ENCODE assay signal across 15 cellular contexts in the genomic region with DNA sequence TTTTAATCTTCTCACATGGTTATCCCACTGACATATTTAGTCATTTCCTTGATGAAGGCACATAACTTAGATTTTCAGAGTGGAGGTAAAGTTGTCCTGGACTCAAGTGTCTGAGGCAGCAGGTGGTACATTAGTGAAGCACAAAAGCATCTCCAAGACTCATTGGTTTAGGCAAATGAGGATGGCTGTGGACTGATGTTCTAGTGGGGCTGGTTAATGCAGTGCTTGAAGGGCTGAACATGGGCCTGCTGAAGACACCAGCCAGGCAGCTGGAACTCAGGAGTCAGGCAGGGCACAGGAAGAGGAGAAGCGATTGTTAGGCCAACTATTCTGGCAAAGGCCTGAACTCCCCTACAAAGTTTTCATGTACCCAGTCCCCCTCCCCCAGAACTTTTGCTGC.
DNase-seq lines count a peak whose midpoint lies in the region; ATAC-seq and TF ChIP-seq lines count a peak whose summit lies in the region.
"Had no signal": no experiment of that assay in that cellular context is flagged by ENCODE, and none has a peak within 500 bp of the region (broad histone marks: within the 10 kb centered on the region; RNA-seq: fewer than 3 reads in every experiment).

No MANE protein-coding gene starts in this region.

- H3K36me3 ChIP-seq in DOHH2 (ENCODE audit: control insufficient read depth, low read length): no peaks in the 10 kb centered on the region
- H3K36me3 ChIP-seq: BE2C had no signal

- no peaks in the 10 kb centered on the region for H3K79me2 ChIP-seq in DOHH2 (ENCODE audit: control insufficient read depth, low read length)

- H3K27ac Mint-ChIP-seq in memory B cell: peak overlapping the region; percentile 62
- H3K27ac Mint-ChIP-seq in stimulated activated naive B cell treated with anti-CD40 and anti-IgM and Interleukin-4, amounts not matched to agents 10 μg/mL and 1 μg/mL and 100 μg/mL, for 72 hours: peak overlapping the region; percentile 60
- H3K27ac Mint-ChIP-seq: CD8-positive, alpha-beta memory T cell; HFFc6 had no signal

- H3F3A ChIP-seq in DOHH2 (ENCODE audit: control insufficient read depth, insufficient read depth): no peaks in the 10 kb centered on the region

- no peaks in the 10 kb centered on the region for H3K9me2 ChIP-seq in DOHH2 (replicated peaks; ENCODE audit: control insufficient read depth, low read length)

- no peak overlapping the region for H3K4me3 ChIP-seq in DOHH2 (ENCODE audit: low read length)

- peaks cover 1% of the 10 kb centered on the region for H3K9me3 Mint-ChIP-seq in memory B cell
- no peaks in the 10 kb centered on the region for H3K9me3 Mint-ChIP-seq in stimulated activated naive B cell treated with anti-CD40 and anti-IgM and Interleukin-4, amounts not matched to agents 10 μg/mL and 1 μg/mL and 100 μg/mL, for 72 hours
- H3K9me3 Mint-ChIP-seq: CD8-positive, alpha-beta memory T cell; HFFc6 had no signal

- no peak overlapping the region for H3K4me2 ChIP-seq in DOHH2 (ENCODE audit: low read length)

- H3K4me3 Mint-ChIP-seq in memory B cell: peak overlapping the region; percentile 24
- H3K4me3 Mint-ChIP-seq in stimulated activated naive B cell treated with anti-CD40 and anti-IgM and Interleukin-4, amounts not matched to agents 10 μg/mL and 1 μg/mL and 100 μg/mL, for 72 hours: no peak overlapping the region
- H3K4me3 Mint-ChIP-seq: CD8-positive, alpha-beta memory T cell; HFFc6 had no signal

- H4K20me1 ChIP-seq in DOHH2 (ENCODE audit: control insufficient read depth, insufficient read depth, low read depth, low read length): no peaks in the 10 kb centered on the region

- peak overlapping the region; percentile 0; the same call in 1 of the 2 replicates for H3K27ac ChIP-seq in DOHH2 (ENCODE audit: low read depth, low read length)
- no peak overlapping the region for H3K27ac ChIP-seq in foreskin keratinocyte
- H3K27ac ChIP-seq: C4-2B had no signal

- H3K9me3 ChIP-seq in DOHH2 (ENCODE audit: control insufficient read depth, insufficient read depth, low read length): no peaks in the 10 kb centered on the region
- H3K9me3 ChIP-seq: BE2C, Caco-2 had no signal

- peaks cover 26% of the 10 kb centered on the region for H3K4me1 Mint-ChIP-seq in memory B cell
- H3K4me1 Mint-ChIP-seq in stimulated activated naive B cell treated with anti-CD40 and anti-IgM and Interleukin-4, amounts not matched to agents 10 μg/mL and 1 μg/mL and 100 μg/mL, for 72 hours: peaks cover 25 to 28% of the 10 kb centered on the region in 2 donors

- no peaks in the 10 kb centered on the region for H3K27me3 Mint-ChIP-seq in memory B cell
- H3K27me3 Mint-ChIP-seq in stimulated activated naive B cell treated with anti-CD40 and anti-IgM and Interleukin-4, amounts not matched to agents 10 μg/mL and 1 μg/mL and 100 μg/mL, for 72 hours: no peaks in the 10 kb centered on the region
- H3K27me3 Mint-ChIP-seq: CD8-positive, alpha-beta memory T cell had no signal

- ATAC-seq in memory B cell (ENCODE audit: low read depth) (peak; percentile 87), foreskin keratinocyte (no peak)
- ATAC-seq in stimulated activated naive B cell treated with anti-CD40 and anti-IgM and Interleukin-4, amounts not matched to agents 10 μg/mL and 1 μg/mL and 100 μg/mL, for 72 hours (replicated peaks): no peak

- DNase-seq in NCI-H526 treated with DMSO at 0.1 percent for 48 hours (lab: John Stamatoyannopoulos, UW) (peak; percentile 81), memory B cell (ENCODE audit: low spot score in 2 of 2) (no peak), foreskin keratinocyte (no peak), erythroblast (lab: John Stamatoyannopoulos, UW) (no peak), MV-4-11 (lab: John Stamatoyannopoulos, UW) (no peak)
- DNase-seq in stimulated activated naive B cell treated with anti-CD40 and anti-IgM and Interleukin-4, amounts not matched to agents 10 μg/mL and 1 μg/mL and 100 μg/mL, for 72 hours: no peak
- DNase-seq: BE2C; Caco-2; CD8-positive, alpha-beta memory T cell; DND-41; GF-D8; HCEC 1CT; HFFc6 had no signal

- TF ChIP-seq CTCF in DOHH2 (IDR thresholded peaks at IDR 0.05; ENCODE audit: low read depth, low read length, poor library complexity, severe bottlenecking): no peak
- no peak for TF ChIP-seq CTCF in foreskin keratinocyte (conservative IDR thresholded peaks at IDR 0.05)

- no peak for TF ChIP-seq POLR2A in erythroblast (IDR thresholded peaks at IDR 0.05; ENCODE audit: low read length)

- H3K27me3 ChIP-seq in DOHH2 (ENCODE audit: control insufficient read depth, low read length) (no peaks in the 10 kb centered on the region), foreskin keratinocyte (no peaks in the 10 kb centered on the region)
- H3K27me3 ChIP-seq: BE2C had no signal

- no peaks in the 10 kb centered on the region for H3K36me3 Mint-ChIP-seq in memory B cell
- peaks cover 0 to 3% of the 10 kb centered on the region in 2 donors for H3K36me3 Mint-ChIP-seq in stimulated activated naive B cell treated with anti-CD40 and anti-IgM and Interleukin-4, amounts not matched to agents 10 μg/mL and 1 μg/mL and 100 μg/mL, for 72 hours
- H3K36me3 Mint-ChIP-seq: CD8-positive, alpha-beta memory T cell had no signal

- H3K4me1 ChIP-seq in DOHH2 (ENCODE audit: control insufficient read depth, low read length): peaks cover 24% of the 10 kb centered on the region
- H3K4me1 ChIP-seq in foreskin keratinocyte: no peaks in the 10 kb centered on the region
- H3K4me1 ChIP-seq: Caco-2 had no signal
